ENCODE assay signal across 24 cellular contexts in genomic region chr3:62659660-62660059, GRCh38.
DNase-seq lines count a peak whose midpoint lies in the region; ATAC-seq, FAIRE-seq and TF ChIP-seq lines count a peak whose summit lies in the region.
"Had no signal": no experiment of that assay in that cellular context is flagged by ENCODE, and none has a peak within 500 bp of the region (broad histone marks: within the 10 kb centered on the region; RNA-seq: fewer than 3 reads in every experiment).

No MANE protein-coding gene starts in this region.

- in situ Hi-C loops in GM12878 (cut with MboI), result no loop called here

- H3K36me3 ChIP-seq in Karpas-422 (ENCODE audit: insufficient read depth, low read length), result no peaks in the 10 kb centered on the region
- H3K36me3 ChIP-seq in GM12878 (ENCODE audit: control insufficient read depth in 2 of 2, insufficient read depth in 2 of 2, low read length in 1 of 2), result no peaks in the 10 kb centered on the region
- H3K36me3 ChIP-seq: BLaER1 treated with 17β-estradiol and CSF1 and Interleukin-3, amounts not matched to agents 10 nM and 100 nM; neutrophil had no signal

- FAIRE-seq in GM12878 (lab: Jason Lieb, UNC), result no peak
- FAIRE-seq: A204.1, colon, endometrium had no signal

- H3K27me3 ChIP-seq in Karpas-422 (ENCODE audit: low read length) (no peaks in the 10 kb centered on the region), GM12878 (replicated peaks in 1 of 2; ENCODE audit: control insufficient read depth in 2 of 2, insufficient read depth in 2 of 2, low read length in 1 of 2) (no peaks in the 10 kb centered on the region; a peak in 2 of 4 replicates)
- H3K27me3 ChIP-seq: BLaER1 treated with 17β-estradiol and CSF1 and Interleukin-3, amounts not matched to agents 10 nM and 100 nM; neutrophil had no signal

- H3K9ac ChIP-seq in Karpas-422 (ENCODE audit: low read length) (no peak overlapping the region), GM12878 (ENCODE audit: control insufficient read depth, insufficient read depth, low read length) (no peak overlapping the region)
- H3K9ac ChIP-seq: BLaER1 treated with 17β-estradiol and CSF1 and Interleukin-3, amounts not matched to agents 10 nM and 100 nM had no signal

- POLR2A ChIA-PET in GM12878 (lab: Charles Lee), result no interaction called here

- no peak overlapping the region for H2AFZ ChIP-seq in Karpas-422 (ENCODE audit: low read length)
- no peak overlapping the region for H2AFZ ChIP-seq in GM12878 (ENCODE audit: control insufficient read depth, low read depth, low read length)

- TF ChIP-seq CTCF in GM12878 (IDR thresholded peaks at IDR 0.05 in 2 of 3, conservative IDR thresholded peaks at IDR 0.05 in 1 of 3; ENCODE audit: control insufficient read depth in 2 of 3, extremely low read depth in 1 of 3, insufficient read depth in 1 of 3, low read depth in 3 of 3, low read length in 3 of 3), result peak in 1 of 3 experiments; percentile 9; a peak in 2 of 6 replicates
- peak; percentile 25 for TF ChIP-seq CTCF in progenitor cell of endocrine pancreas (IDR thresholded peaks at IDR 0.05; ENCODE audit: unreplicated experiment)

- H3K27ac Mint-ChIP-seq in progenitor cell of endocrine pancreas, result no peak overlapping the region
- H3K27ac Mint-ChIP-seq: activated B cell treated with CpG ODN at 0.5 μM for 24 hours; activated CD8-positive, alpha-beta T cell treated with anti-CD3 and anti-CD28 coated beads, Interleukin-2, amount 10 ng/mL, durations not matched to agents 7 days and 5 days; activated naive CD8-positive, alpha-beta T cell; stimulated activated naive B cell treated with anti-CD40 and anti-IgM and Interleukin-4, amounts not matched to agents 10 μg/mL and 1 μg/mL and 100 μg/mL, for 72 hours; T-helper 1 cell treated with Interleukin-12 subunit alpha and Interleukin-12 subunit beta and Interleukin-4 antibody, amounts not matched to agents 30 μg/mL and 1 μg/mL, for 36 hours had no signal

- no peaks in the 10 kb centered on the region for H3K9me2 ChIP-seq in Karpas-422 (replicated peaks; ENCODE audit: insufficient read depth, low read length)

- H3K27ac ChIP-seq in Karpas-422 (ENCODE audit: low read length) (no peak overlapping the region), GM12878 (ENCODE audit: control insufficient read depth, insufficient read depth) (no peak overlapping the region)
- H3K27ac ChIP-seq: BLaER1 treated with 17β-estradiol and CSF1 and Interleukin-3, amounts not matched to agents 10 nM and 100 nM; neutrophil had no signal

- H4K20me1 ChIP-seq in Karpas-422 (ENCODE audit: insufficient read depth, low read depth, low read length) (no peaks in the 10 kb centered on the region), GM12878 (ENCODE audit: control insufficient read depth, insufficient read depth) (no peaks in the 10 kb centered on the region)
- H4K20me1 ChIP-seq: BLaER1 treated with 17β-estradiol and CSF1 and Interleukin-3, amounts not matched to agents 10 nM and 100 nM had no signal

- H3K4me3 ChIP-seq in Karpas-422 (ENCODE audit: low read length), result no peak overlapping the region
- H3K4me3 ChIP-seq in GM12878, result no peak overlapping the region
- H3K4me3 ChIP-seq: BLaER1 treated with 17β-estradiol and CSF1 and Interleukin-3, amounts not matched to agents 10 nM and 100 nM; mucosa of descending colon had no signal

- RAD21 ChIA-PET in GM12878 (lab: Charles Lee; ENCODE audit: unreplicated experiment), result no interaction called here

- BruUV-seq in GM12878 (replicated peaks; lab: Mats Ljungman, UMichigan), result no TSS peak

- H3K36me3 Mint-ChIP-seq in progenitor cell of endocrine pancreas (ENCODE audit: insufficient read depth), result peaks cover 4% of the 10 kb centered on the region
- H3K36me3 Mint-ChIP-seq: activated naive CD8-positive, alpha-beta T cell; stimulated activated naive B cell treated with anti-CD40 and anti-IgM and Interleukin-4, amounts not matched to agents 10 μg/mL and 1 μg/mL and 100 μg/mL, for 72 hours had no signal

- no peak for TF ChIP-seq POLR2A in GM12878 (IDR thresholded peaks at IDR 0.05; ENCODE audit: low read depth, low read length)

- H3K4me3 Mint-ChIP-seq in progenitor cell of endocrine pancreas (ENCODE audit: low read depth), result no peak overlapping the region
- H3K4me3 Mint-ChIP-seq: activated B cell treated with CpG ODN at 0.5 μM for 24 hours; activated CD8-positive, alpha-beta T cell treated with anti-CD3 and anti-CD28 coated beads, Interleukin-2, amount 10 ng/mL, durations not matched to agents 7 days and 5 days; activated naive CD8-positive, alpha-beta T cell; stimulated activated naive B cell treated with anti-CD40 and anti-IgM and Interleukin-4, amounts not matched to agents 10 μg/mL and 1 μg/mL and 100 μg/mL, for 72 hours; T-helper 1 cell treated with Interleukin-12 subunit alpha and Interleukin-12 subunit beta and Interleukin-4 antibody, amounts not matched to agents 30 μg/mL and 1 μg/mL, for 36 hours had no signal

- SMC1A ChIA-PET in GM12878 (lab: Charles Lee; ENCODE audit: uncharacterized antibody, unreplicated experiment), result no interaction called here

- DNase-seq in NCI-H82 (lab: John Stamatoyannopoulos, UW) (peak; percentile 16), NCI-H82 treated with DMSO at 0.1 percent for 48 hours (lab: John Stamatoyannopoulos, UW; ENCODE audit: unreplicated experiment) (no peak), Karpas-422 (peak; percentile 64), GM12878 (ENCODE audit: low read depth, low spot score) (no peak), progenitor cell of endocrine pancreas (ENCODE audit: low spot score, unreplicated experiment) (no peak), DMS79 treated with DMSO at 0.1 percent for 48 hours (lab: John Stamatoyannopoulos, UW) (no peak), HUDEP-2 (lab: John Stamatoyannopoulos, UW; ENCODE audit: unreplicated experiment in 76 of 76) (no peak)
- DNase-seq: activated B cell treated with CpG ODN at 0.5 μM for 24 hours; activated CD8-positive, alpha-beta T cell treated with anti-CD3 and anti-CD28 coated beads, Interleukin-2, amount 10 ng/mL, durations not matched to agents 7 days and 5 days; activated T-cell treated with anti-CD3 and anti-CD28 coated beads, Interleukin-2, amount 50 U/mL, for 48 hours; DMS79; mucosa of descending colon; NCI-H1436; NK-92 treated with Interleukin-12 subunit alpha and Interleukin-12 subunit beta, amount 100 ng/mL, for 24 hours; retina; stimulated activated naive B cell treated with anti-CD40 and anti-IgM and Interleukin-4, amounts not matched to agents 10 μg/mL and 1 μg/mL and 100 μg/mL, for 72 hours had no signal

- no peaks in the 10 kb centered on the region for H3K9me3 ChIP-seq in Karpas-422 (ENCODE audit: low read length)
- H3K9me3 ChIP-seq in GM12878 (replicated peaks; ENCODE audit: control insufficient read depth, insufficient read depth, low read length), result no peaks in the 10 kb centered on the region
- H3K9me3 ChIP-seq: BLaER1 treated with 17β-estradiol and CSF1 and Interleukin-3, amounts not matched to agents 10 nM and 100 nM; mucosa of descending colon; neutrophil had no signal

- no peaks in the 10 kb centered on the region for H3K9me3 Mint-ChIP-seq in progenitor cell of endocrine pancreas (ENCODE audit: low read depth)
- H3K9me3 Mint-ChIP-seq: activated B cell treated with CpG ODN at 0.5 μM for 24 hours; T-helper 1 cell treated with Interleukin-12 subunit alpha and Interleukin-12 subunit beta and Interleukin-4 antibody, amounts not matched to agents 30 μg/mL and 1 μg/mL, for 36 hours had no signal

- 9% methylated on average over 4 of the region's 4 CpGs for WGBS in GM12878 (ENCODE audit: insufficient coverage, insufficient replicate concordance, low lambda C conversion rate, missing lambda C conversion rate)

- no peak for TF ChIP-seq RAD21 in GM12878 (IDR thresholded peaks at IDR 0.05; ENCODE audit: insufficient read depth, low read depth, low read length)

- ATAC-seq in GM12878, result peak; percentile 48; the same call in 1 of the 3 replicates
- ATAC-seq in GM18861 (IDR thresholded peaks at IDR 0.05; ENCODE audit: unreplicated experiment), result no peak
- ATAC-seq: activated CD8-positive, alpha-beta T cell treated with anti-CD3 and anti-CD28 coated beads, Interleukin-2, amount 10 ng/mL, durations not matched to agents 7 days and 5 days; mucosa of descending colon; stimulated activated naive B cell treated with anti-CD40 and anti-IgM and Interleukin-4, amounts not matched to agents 10 μg/mL and 1 μg/mL and 100 μg/mL, for 72 hours had no signal

- H3K4me2 ChIP-seq in Karpas-422 (ENCODE audit: low read depth, low read length, poor library complexity, severe bottlenecking) (no peak overlapping the region), GM12878 (ENCODE audit: control insufficient read depth, insufficient read depth) (no peak overlapping the region)
- H3K4me2 ChIP-seq: BLaER1 treated with 17β-estradiol and CSF1 and Interleukin-3, amounts not matched to agents 10 nM and 100 nM had no signal

- no peaks in the 10 kb centered on the region for H3K4me1 Mint-ChIP-seq in progenitor cell of endocrine pancreas (ENCODE audit: low read depth)
- H3K4me1 Mint-ChIP-seq: activated B cell treated with CpG ODN at 0.5 μM for 24 hours; stimulated activated naive B cell treated with anti-CD40 and anti-IgM and Interleukin-4, amounts not matched to agents 10 μg/mL and 1 μg/mL and 100 μg/mL, for 72 hours had no signal

- no peak for TF ChIP-seq EP300 in GM12878 (IDR thresholded peaks at IDR 0.05; ENCODE audit: borderline replicate concordance in 1 of 2, control insufficient read depth in 1 of 2, low read depth in 2 of 2, low read length in 2 of 2)

- H3K4me1 ChIP-seq in Karpas-422 (ENCODE audit: low read length), result peaks cover 12% of the 10 kb centered on the region
- no peaks in the 10 kb centered on the region for H3K4me1 ChIP-seq in GM12878 (ENCODE audit: control insufficient read depth, insufficient read depth, low read length)

- H3K79me2 ChIP-seq in Karpas-422 (ENCODE audit: low read length), result no peaks in the 10 kb centered on the region
- no peaks in the 10 kb centered on the region for H3K79me2 ChIP-seq in GM12878 (ENCODE audit: control insufficient read depth, insufficient read depth, low read length)

- CTCF ChIA-PET in GM12878 (lab: Yijun Ruan, JAX), result interaction anchor here (0.6 to 0.9 kb wide), 3 partner anchors 26 to 569 kb away, joined by 4 read pairs; no protein-coding TSS in a partner anchor

- intact Hi-C loops in GM12878 (cut with micrococcal nuclease; ENCODE audit: unreplicated experiment), result loop anchor here (10.0 kb wide), 2 partner anchors 145 to 675 kb away; no protein-coding TSS in a partner anchor

- H3K27me3 Mint-ChIP-seq in progenitor cell of endocrine pancreas, result no peaks in the 10 kb centered on the region
- H3K27me3 Mint-ChIP-seq: activated B cell treated with CpG ODN at 0.5 μM for 24 hours had no signal

TF ChIP-seq in GM12878, 131 proteins besides CTCF, POLR2A, EP300 and RAD21 (continues in another document):
- TF ChIP-seq, protein P1, sequence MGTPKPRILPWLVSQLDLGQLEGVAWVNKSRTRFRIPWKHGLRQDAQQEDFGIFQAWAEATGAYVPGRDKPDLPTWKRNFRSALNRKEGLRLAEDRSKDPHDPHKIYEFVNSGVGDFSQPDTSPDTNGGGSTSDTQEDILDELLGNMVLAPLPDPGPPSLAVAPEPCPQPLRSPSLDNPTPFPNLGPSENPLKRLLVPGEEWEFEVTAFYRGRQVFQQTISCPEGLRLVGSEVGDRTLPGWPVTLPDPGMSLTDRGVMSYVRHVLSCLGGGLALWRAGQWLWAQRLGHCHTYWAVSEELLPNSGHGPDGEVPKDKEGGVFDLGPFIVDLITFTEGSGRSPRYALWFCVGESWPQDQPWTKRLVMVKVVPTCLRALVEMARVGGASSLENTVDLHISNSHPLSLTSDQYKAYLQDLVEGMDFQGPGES (IDR thresholded peaks at IDR 0.05), result no peak

Comparison
In these comparisons a context has a peak if more than half of its experiments do, and no peak if none do; other contexts are left out.
1. DNase-seq: peak in NCI-H82 (single experiment) and Karpas-422 (single experiment); none in NCI-H82 treated with DMSO at 0.1 percent for 48 hours (single experiment), GM12878 (single experiment), progenitor cell of endocrine pancreas (single experiment), DMS79 treated with DMSO at 0.1 percent for 48 hours (single experiment) and HUDEP-2 (0 of 76).